ENCODE assay signal across 9 cellular contexts in the genomic region with DNA sequence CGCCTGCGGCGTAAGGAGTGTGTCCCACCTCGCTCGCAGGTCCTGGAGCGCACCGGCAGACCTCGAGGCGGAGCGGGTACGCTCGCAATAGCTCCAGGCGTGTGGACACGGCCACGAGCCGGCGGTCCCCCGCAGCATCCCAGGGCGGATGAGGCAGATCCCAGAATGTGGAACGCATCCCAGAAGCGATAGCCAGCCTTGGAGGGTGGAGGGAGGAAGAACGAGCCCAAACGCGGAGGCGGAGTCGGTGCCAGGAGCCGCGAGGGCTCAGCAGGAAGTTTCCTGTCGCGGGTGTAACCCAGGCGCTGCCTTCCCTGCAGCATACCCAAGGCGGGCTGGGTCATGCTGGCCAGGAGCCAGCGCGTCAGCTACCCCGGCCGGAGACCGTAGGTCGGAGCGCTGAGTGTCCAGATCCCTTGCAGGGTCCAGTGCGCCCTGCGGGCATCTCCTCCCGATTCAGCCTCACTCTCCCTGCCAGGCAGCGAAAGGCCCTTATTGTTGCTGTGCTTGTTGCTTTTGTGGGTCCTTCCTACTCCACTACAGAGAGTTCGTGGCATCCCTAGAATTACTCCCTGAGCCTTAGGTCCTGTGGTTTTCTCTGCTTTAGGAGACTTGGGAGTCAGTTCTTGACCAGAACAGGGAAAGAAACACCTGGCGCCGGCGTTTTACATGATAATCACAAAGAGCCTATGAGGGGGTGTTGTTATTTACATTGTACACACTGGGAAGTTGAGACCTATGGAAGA. TPM values are rescaled to one million over a fixed set of nuclear protein-coding genes. Genes with fewer than 3 reads are reported as not detected.
DNase-seq lines count a peak whose midpoint lies in the region; ATAC-seq and TF ChIP-seq lines count a peak whose summit lies in the region.
"Had no signal": no experiment of that assay in that cellular context is flagged by ENCODE, and none has a peak within 500 bp of the region (broad histone marks: within the 10 kb centered on the region; RNA-seq: fewer than 3 reads in every experiment).

No MANE protein-coding gene starts in this region.

- H3K4me1 Mint-ChIP-seq in naive thymus-derived CD4-positive, alpha-beta T cell = peaks cover 4 to 10% (median 7%) of the 10 kb centered on the region in 7 donors

- no peak for TF ChIP-seq EP300 in esophagus muscularis mucosa (IDR thresholded peaks at IDR 0.05)

- H3K27ac ChIP-seq in esophagus muscularis mucosa (replicated peaks in 1 of 4) = no peak overlapping the region
- no peak overlapping the region for H3K27ac ChIP-seq in naive thymus-derived CD4-positive, alpha-beta T cell (ENCODE audit: low read depth, low read length)
- no peak overlapping the region for H3K27ac ChIP-seq in thyroid gland
- H3K27ac ChIP-seq: C4-2B had no signal

- intact Hi-C loops in esophagus muscularis mucosa (cut with DNase I) (no loop called here), thyroid gland (cut with DNase I) (no loop called here)
- intact Hi-C loops in naive thymus-derived CD4-positive, alpha-beta T cell (cut with micrococcal nuclease) = loop anchor here (1.0 to 10.0 kb wide), 14 partner anchors 17 to 1197 kb away; a partner anchor contains a TSS

- TF ChIP-seq CTCF in esophagus muscularis mucosa (IDR thresholded peaks at IDR 0.05) (no peak), thyroid gland (IDR thresholded peaks at IDR 0.05) (no peak)

- 14% methylated on average over 47 of the region's 47 CpGs for WGBS in esophagus muscularis mucosa
- 15 to 20% methylated on average over 14 to 35 of the region's 47 CpGs for WGBS in thyroid gland, 2 donors

- H3K27me3 ChIP-seq in esophagus muscularis mucosa (peaks cover 0 to 40% (median 0%) of the 10 kb centered on the region in 4 donors), thyroid gland (no peaks in the 10 kb centered on the region)
- no peaks in the 10 kb centered on the region for H3K27me3 ChIP-seq in naive thymus-derived CD4-positive, alpha-beta T cell (ENCODE audit: control insufficient read depth in 2 of 2, insufficient read depth in 2 of 2, low read length in 2 of 2)

- peaks cover 0 to 12% (median 5%) of the 10 kb centered on the region in 5 donors for H3K27me3 Mint-ChIP-seq in naive thymus-derived CD4-positive, alpha-beta T cell

- H3K9me3 ChIP-seq in esophagus muscularis mucosa (no peaks in the 10 kb centered on the region), thyroid gland (no peaks in the 10 kb centered on the region)
- no peaks in the 10 kb centered on the region for H3K9me3 ChIP-seq in naive thymus-derived CD4-positive, alpha-beta T cell (ENCODE audit: control insufficient read depth in 2 of 3, low read length in 3 of 3)

- peak overlapping the region in 8 of 9 donors; percentile 17 to 82 (median 74) for H3K27ac Mint-ChIP-seq in naive thymus-derived CD4-positive, alpha-beta T cell

- H3K36me3 Mint-ChIP-seq in naive thymus-derived CD4-positive, alpha-beta T cell = no peaks in the 10 kb centered on the region

- peak; percentile 20 for DNase-seq in activated T-cell treated with anti-CD3 and anti-CD28 coated beads for 1 hour (ENCODE audit: low read depth)
- no peak for DNase-seq in activated T-cell treated with anti-CD3 and anti-CD28 coated beads for 4 hours
- DNase-seq in activated CD8-positive, alpha-beta memory T cell treated with anti-CD3 and anti-CD28 coated beads, Interleukin-2, amount 50 U/mL, for 4 hours = peak; percentile 28
- peak; percentile 84 for DNase-seq in esophagus muscularis mucosa (ENCODE audit: extremely low spot score)
- peak in 8 of 9 donors; percentile 11 to 59 (median 43) for DNase-seq in naive thymus-derived CD4-positive, alpha-beta T cell
- DNase-seq in thyroid gland = peak; percentile 42 to 52
- no peak for DNase-seq in SIG-M5 treated with dmso at 0.1 percent for 504 hours (lab: John Stamatoyannopoulos, UW; ENCODE audit: unreplicated experiment)

- CTCF ChIA-PET in naive thymus-derived CD4-positive, alpha-beta T cell (lab: Charles Lee) = interaction anchor here (0.6 to 6.7 kb wide), 18 partner anchors 12 to 412 kb away, joined by 3 to 67 read pairs (median 5); a partner anchor contains a TSS

- TF ChIP-seq POLR2A in esophagus muscularis mucosa (IDR thresholded peaks at IDR 0.05; ENCODE audit: low read depth) (no peak), thyroid gland (IDR thresholded peaks at IDR 0.05) (no peak)

- peaks cover 5 to 13% (median 10%) of the 10 kb centered on the region in 4 donors for H3K4me1 ChIP-seq in esophagus muscularis mucosa
- H3K4me1 ChIP-seq in naive thymus-derived CD4-positive, alpha-beta T cell (ENCODE audit: control insufficient read depth in 2 of 2, insufficient read depth in 2 of 2, low read length in 2 of 2) = peaks cover 0 to 8% of the 10 kb centered on the region in 2 donors
- H3K4me1 ChIP-seq in thyroid gland = peaks cover 0 to 9% of the 10 kb centered on the region in 2 donors

- POLR2A ChIA-PET in naive thymus-derived CD4-positive, alpha-beta T cell (lab: Charles Lee) = interaction anchor here (0.7 to 2.7 kb wide), 6 partner anchors 29 to 244 kb away, joined by 3 to 9 read pairs (median 3); a partner anchor contains a TSS

- peak overlapping the region; percentile 81 to 93 (median 88) for H3K4me3 Mint-ChIP-seq in naive thymus-derived CD4-positive, alpha-beta T cell

- H3K4me3 ChIP-seq in esophagus muscularis mucosa (peak overlapping the region; percentile 45 to 50 (median 46)), thyroid gland (replicated peaks in 1 of 3) (peak overlapping the region in 2 of 3 donors; percentile 3 to 26)
- H3K4me3 ChIP-seq in naive thymus-derived CD4-positive, alpha-beta T cell (ENCODE audit: low read length) = peak overlapping the region; percentile 79

- no peaks in the 10 kb centered on the region for H3K9me3 Mint-ChIP-seq in naive thymus-derived CD4-positive, alpha-beta T cell

- peak; percentile 75 for ATAC-seq in naive thymus-derived CD4-positive, alpha-beta T cell
- ATAC-seq in GM21381 (IDR thresholded peaks at IDR 0.05; ENCODE audit: unreplicated experiment) = no peak

- H3K36me3 ChIP-seq in esophagus muscularis mucosa (peaks cover 0 to 68% (median 0%) of the 10 kb centered on the region in 4 donors), thyroid gland (no peaks in the 10 kb centered on the region)
- no peaks in the 10 kb centered on the region for H3K36me3 ChIP-seq in naive thymus-derived CD4-positive, alpha-beta T cell (ENCODE audit: control insufficient read depth in 2 of 3, insufficient read depth in 3 of 3, low read length in 3 of 3)

RNA-seq across cellular contexts. Expression of a gene that starts 27.7 kb away (rescaled TPM):
- total RNA-seq in esophagus muscularis mucosa (under 1 TPM in 2 of 4 donors, not detected in 2; 0.32 to 0.46 TPM), thyroid gland (not detected)
- total RNA-seq in naive thymus-derived CD4-positive, alpha-beta T cell = not detected
- polyA plus RNA-seq in naive thymus-derived CD4-positive, alpha-beta T cell = not detected

RNA-seq across cellular contexts. Expression of a gene that starts 31.4 kb away (rescaled TPM):
- total RNA-seq in esophagus muscularis mucosa = under 1 TPM in 1 of 4 donors, not detected in 3; 0.57 TPM
- 10 to 100 TPM in 3 of 5 experiments, 1 to 10 TPM in 2; 5.4 to 32.6 (median 11.3) TPM for total RNA-seq in naive thymus-derived CD4-positive, alpha-beta T cell
- 10 to 100 TPM; 43.6 to 63.4 TPM for polyA plus RNA-seq in naive thymus-derived CD4-positive, alpha-beta T cell
- total RNA-seq in thyroid gland = not detected

Comparison
In these comparisons a context has a peak if more than half of its experiments do, and no peak if none do; other contexts are left out.
1. DNase-seq: peak in activated T-cell treated with anti-CD3 and anti-CD28 coated beads for 1 hour (single experiment), activated CD8-positive, alpha-beta memory T cell treated with anti-CD3 and anti-CD28 coated beads, Interleukin-2, amount 50 U/mL, for 4 hours (single experiment), esophagus muscularis mucosa (single experiment), naive thymus-derived CD4-positive, alpha-beta T cell (8 of 9) and thyroid gland (2 of 2); none in activated T-cell treated with anti-CD3 and anti-CD28 coated beads for 4 hours (single experiment) and SIG-M5 treated with dmso at 0.1 percent for 504 hours (single experiment).
2. H3K4me3 ChIP-seq: peak in every context shown above with its lines; median percentile 79 in naive thymus-derived CD4-positive, alpha-beta T cell; 46 in esophagus muscularis mucosa; 14 in thyroid gland.
3. RNA of a gene that starts 31.4 kb away (total RNA-seq): 5.4 to 32.6 TPM in naive thymus-derived CD4-positive, alpha-beta T cell; 0.57 TPM in esophagus muscularis mucosa and not detected in thyroid gland; every median in the first group is over 4 times any median in the second.
4. intact Hi-C loops: an anchor here in naive thymus-derived CD4-positive, alpha-beta T cell (1.0 to 10.0 kb wide); none called in esophagus muscularis mucosa and thyroid gland.